ENCODE assay signal across 20 cellular contexts in the genomic region with DNA sequence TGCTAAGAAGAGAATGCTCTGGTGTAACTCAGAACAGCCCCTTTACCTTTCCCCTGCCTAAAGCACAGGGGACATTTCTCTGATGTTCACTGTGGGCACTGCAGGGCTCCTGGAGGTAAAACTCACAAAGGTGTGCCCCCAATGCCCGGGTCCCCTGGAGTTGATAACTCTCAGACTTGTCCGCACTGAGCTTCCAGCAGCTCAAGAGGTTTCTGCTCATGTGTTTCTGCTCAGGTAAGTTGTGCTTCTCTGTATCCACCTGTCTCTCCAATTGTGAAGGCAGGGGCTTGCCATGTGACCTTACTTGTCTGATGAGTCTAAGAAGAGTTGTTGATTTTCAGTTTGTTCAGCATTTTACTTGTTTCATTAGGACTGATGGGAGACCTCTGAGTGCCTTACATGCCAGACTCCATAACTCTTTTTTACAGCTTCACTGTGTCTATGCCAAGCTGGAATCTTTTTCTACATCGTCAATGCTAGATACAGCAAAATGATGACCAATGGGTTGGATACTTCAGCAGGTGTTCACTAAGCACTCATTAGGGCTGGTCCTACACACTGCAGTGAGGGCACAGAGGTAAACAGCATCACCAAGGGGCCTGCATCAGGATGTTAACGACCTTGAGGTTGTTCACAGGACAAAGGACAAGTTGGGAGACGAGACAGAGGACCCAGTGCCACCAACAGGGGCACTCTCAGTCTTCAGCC.
"Had no signal": no experiment of that assay in that cellular context is flagged by ENCODE, and none has a peak within 500 bp of the region (broad histone marks: within the 10 kb centered on the region; RNA-seq: fewer than 3 reads in every experiment).

No MANE protein-coding gene starts in this region.

- H3K9me3 ChIP-seq: mucosa of descending colon, ovary had no signal

- H3K27ac ChIP-seq: body of pancreas, esophagus muscularis mucosa, gastroesophageal sphincter, heart right ventricle, ovary, transverse colon had no signal

- H3K27me3 ChIP-seq: body of pancreas, ovary had no signal

- H3K4me1 ChIP-seq: body of pancreas, esophagus muscularis mucosa, gastroesophageal sphincter, heart right ventricle, transverse colon had no signal

- DNase-seq: activated CD4-positive, alpha-beta memory T cell treated with anti-CD3 and anti-CD28 coated beads, Interleukin-2, amount 10 ng/mL, durations not matched to agents 7 days and 5 days; activated CD4-positive, alpha-beta T cell treated with anti-CD3 and anti-CD28 coated beads for 48 hours; activated CD4-positive, CD25-positive, alpha-beta regulatory T cell; activated T-cell treated with anti-CD3 and anti-CD28 coated beads, Interleukin-2, amount 50 U/mL, for 48 hours; amniotic stem cell; central memory CD4-positive, alpha-beta T cell; effector CD4-positive, alpha-beta T cell; heart right ventricle; mucosa of descending colon; naive B cell; stimulated activated naive CD8-positive, alpha-beta T cell treated with anti-CD3 and anti-CD28 coated beads, Interleukin-15, Interleukin-2, amounts not matched to agents 100 U/mL and 50 U/mL, for 24 hours; substantia nigra; T-helper 1 cell; T-helper 9 cell; transverse colon had no signal

- H3K36me3 ChIP-seq: esophagus muscularis mucosa, gastroesophageal sphincter, heart right ventricle, ovary, transverse colon had no signal

- ATAC-seq: body of pancreas; gastroesophageal sphincter; mucosa of descending colon; SK-N-SH treated with all-trans-retinoic acid at 6 μM for 48 hours; stimulated activated naive CD8-positive, alpha-beta T cell treated with anti-CD3 and anti-CD28 coated beads, Interleukin-15, Interleukin-2, amounts not matched to agents 100 U/mL and 50 U/mL, for 24 hours had no signal

- H3K4me3 ChIP-seq: body of pancreas, esophagus muscularis mucosa, gastroesophageal sphincter, heart right ventricle, mucosa of descending colon, ovary, transverse colon had no signal
